Comparison of ENCODE assay signal across 8 cellular contexts in the genomic region with DNA sequence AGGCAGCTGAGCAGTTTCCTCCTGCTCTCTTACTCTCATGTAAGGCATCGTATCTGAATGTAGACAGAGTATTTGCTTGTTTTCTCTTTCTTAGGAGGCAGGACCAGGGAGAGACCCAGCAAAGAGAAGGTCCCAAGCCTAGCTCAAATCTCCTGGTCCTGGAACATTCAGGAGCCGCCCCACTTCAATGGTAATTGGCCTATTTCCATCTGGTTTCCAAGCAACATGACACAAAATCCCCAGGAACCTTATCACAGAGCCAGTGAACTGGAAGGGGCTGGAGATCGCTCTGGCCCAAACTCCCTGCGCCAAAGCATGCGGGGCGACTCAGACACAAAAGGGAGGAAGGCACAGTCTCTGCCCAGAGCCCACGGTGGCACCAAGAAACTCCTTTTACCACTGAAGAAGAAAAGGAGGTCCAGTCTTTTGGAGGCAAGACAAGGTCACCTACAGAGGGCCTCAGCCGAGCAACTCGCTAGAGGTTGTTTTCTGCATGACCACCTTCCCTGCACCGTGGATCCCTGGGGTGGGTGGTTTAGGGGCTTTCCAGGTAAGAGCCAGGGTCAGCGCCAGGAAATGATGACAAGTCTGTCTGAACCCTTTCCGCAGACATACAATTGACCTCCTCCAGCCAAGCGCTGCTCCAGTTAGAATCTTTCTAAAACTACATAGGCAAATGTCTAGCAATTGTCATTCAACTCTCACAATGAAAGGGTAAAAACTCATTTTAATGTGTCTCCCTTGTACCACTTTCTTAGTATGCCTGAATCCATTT.
DNase-seq lines count a peak whose midpoint lies in the region; ATAC-seq, FAIRE-seq and TF ChIP-seq lines count a peak whose summit lies in the region.

No MANE protein-coding gene starts in this region.

- peak; percentile 87 for FAIRE-seq in GM18507 (lab: Jason Lieb, UNC)
- no peak for FAIRE-seq in H1 (lab: Jason Lieb, UNC)

- no peak overlapping the region for H2AFZ ChIP-seq in H1 (ENCODE audit: low read length)

- TF ChIP-seq EP300 in H1 (IDR thresholded peaks at IDR 0.05; ENCODE audit: borderline replicate concordance in 1 of 2, low read depth in 2 of 2, low read length in 2 of 2): no peak

- no peaks in the 10 kb centered on the region for H4K20me1 ChIP-seq in H1 (replicated peaks in 1 of 2; ENCODE audit: control insufficient read depth in 1 of 2, insufficient read depth in 2 of 2, low read length in 2 of 2)

- POLR2A ChIA-PET in H1 (lab: Charles Lee; ENCODE audit: partially characterized antibody): no interaction called here

- H3K9ac ChIP-seq in H1 (replicated peaks in 1 of 4; ENCODE audit: extremely low read depth in 1 of 4, low read depth in 3 of 4, low read length in 3 of 4): no peak overlapping the region

- no peak overlapping the region for H3K56ac ChIP-seq in H1 (replicated peaks; ENCODE audit: insufficient read length, low read depth, low read length)

- TF ChIP-seq CTCF in H1 (IDR thresholded peaks at IDR 0.05; ENCODE audit: control extremely low read depth in 1 of 3, insufficient read depth in 1 of 3, low read depth in 1 of 3, low read length in 3 of 3) (no peak), prostate gland (IDR thresholded peaks at IDR 0.05) (no peak)

- H3K4me3 Mint-ChIP-seq in T-helper 17 cell: no peak overlapping the region
- H3K4me3 Mint-ChIP-seq in stimulated activated effector memory CD8-positive, alpha-beta T cell treated with anti-CD3 and anti-CD28 coated beads, Interleukin-12 subunit alpha, Interleukin-12 subunit beta, amount 100 ng/mL, for 72 hours: no peak overlapping the region

- ATAC-seq in T-helper 17 cell (no peak), GM19463 (IDR thresholded peaks at IDR 0.05; ENCODE audit: unreplicated experiment) (no peak)
- no peak for ATAC-seq in stimulated activated effector memory CD8-positive, alpha-beta T cell treated with anti-CD3 and anti-CD28 coated beads, Interleukin-12 subunit alpha, Interleukin-12 subunit beta, amount 100 ng/mL, for 72 hours

- H4K5ac ChIP-seq in H1 (ENCODE audit: insufficient read length, low read depth, low read length): no peak overlapping the region

- no peak for TF ChIP-seq POLR2A in H1 (IDR thresholded peaks at IDR 0.05; ENCODE audit: control extremely low read depth in 1 of 2, low read depth in 2 of 2, low read length in 2 of 2)
- TF ChIP-seq POLR2A in prostate gland (IDR thresholded peaks at IDR 0.05): no peak

- H3K4me1 ChIP-seq in H1 (replicated peaks in 1 of 4; ENCODE audit: control insufficient read depth in 3 of 4, insufficient read depth in 4 of 4, low read length in 3 of 4): peaks cover 0 to 24% (median 12%) of the 10 kb centered on the region in 4 experiments; a peak in 6 of 7 replicates
- peaks cover 8% of the 10 kb centered on the region for H3K4me1 ChIP-seq in prostate gland (replicated peaks)

- no peaks in the 10 kb centered on the region for H3K79me2 ChIP-seq in H1 (ENCODE audit: control insufficient read depth in 1 of 2, insufficient read depth in 2 of 2, low read length in 2 of 2)

- no peak overlapping the region for H2BK120ac ChIP-seq in H1 (replicated peaks; ENCODE audit: low read depth, low read length)

- H3K36me3 ChIP-seq in H1 (ENCODE audit: control insufficient read depth in 2 of 4, insufficient read depth in 4 of 4, low read length in 3 of 4) (no peaks in the 10 kb centered on the region), prostate gland (no peaks in the 10 kb centered on the region)

- H3K9me3 Mint-ChIP-seq in stimulated activated effector memory CD8-positive, alpha-beta T cell treated with anti-CD3 and anti-CD28 coated beads, Interleukin-12 subunit alpha, Interleukin-12 subunit beta, amount 100 ng/mL, for 72 hours: no peaks in the 10 kb centered on the region

- H3K27me3 ChIP-seq in H1 (replicated peaks in 1 of 4; ENCODE audit: control insufficient read depth in 3 of 4, extremely low read depth in 1 of 4, insufficient read depth in 3 of 4, low read length in 3 of 4): no peaks in the 10 kb centered on the region
- no peaks in the 10 kb centered on the region for H3K27me3 ChIP-seq in prostate gland (replicated peaks; ENCODE audit: insufficient read depth)

- CTCF ChIA-PET in H1 (lab: Charles Lee; ENCODE audit: partially characterized antibody): interaction anchor here (0.9 to 1.2 kb wide), 4 partner anchors 13 to 85 kb away, joined by 3 read pairs; no protein-coding TSS in a partner anchor

- H3K9me3 ChIP-seq in H1 (ENCODE audit: insufficient read depth in 2 of 2, low read depth in 1 of 2, low read length in 1 of 2) (no peaks in the 10 kb centered on the region), prostate gland (no peaks in the 10 kb centered on the region), T-helper 17 cell (ENCODE audit: control insufficient read depth, low read length, poor library complexity, severe bottlenecking) (no peaks in the 10 kb centered on the region)

- H3K23ac ChIP-seq in H1 (ENCODE audit: insufficient read length): no peak overlapping the region

- no peak overlapping the region for H3K14ac ChIP-seq in H1 (ENCODE audit: insufficient read length)

- WGBS in H1 (ENCODE audit: extremely low coverage in 1 of 2, insufficient coverage in 1 of 2, insufficient read length in 1 of 2, insufficient replicate concordance in 2 of 2, low coverage in 1 of 2, low lambda C conversion rate in 2 of 2, missing lambda C conversion rate in 1 of 2), 2 experiments: 90% methylated on average over 13 of the region's 13 CpGs; no CpG with 5 or more reads in 1 of the 2 experiments
- 50% methylated on average over 13 of the region's 13 CpGs for WGBS in prostate gland

- H2BK5ac ChIP-seq in H1 (ENCODE audit: low read depth, low read length): no peak overlapping the region

- no peak overlapping the region for H3K4me2 ChIP-seq in H1 (ENCODE audit: insufficient read depth in 1 of 2, low read depth in 2 of 2, low read length in 2 of 2)

- H3K4me3 ChIP-seq in H1 (ENCODE audit: extremely low read depth in 1 of 4, insufficient read depth in 2 of 4, low read depth in 3 of 4, low read length in 4 of 4) (no peak overlapping the region), prostate gland (no peak overlapping the region)

- no peak overlapping the region for H2AK5ac ChIP-seq in H1 (ENCODE audit: low read depth, low read length)

- no peak overlapping the region for H3K27ac Mint-ChIP-seq in T-helper 17 cell
- H3K27ac Mint-ChIP-seq in stimulated activated effector memory CD8-positive, alpha-beta T cell treated with anti-CD3 and anti-CD28 coated beads, Interleukin-12 subunit alpha, Interleukin-12 subunit beta, amount 100 ng/mL, for 72 hours: no peak overlapping the region

- peaks cover 8% of the 10 kb centered on the region for H3K4me1 Mint-ChIP-seq in T-helper 17 cell
- no peaks in the 10 kb centered on the region for H3K4me1 Mint-ChIP-seq in stimulated activated effector memory CD8-positive, alpha-beta T cell treated with anti-CD3 and anti-CD28 coated beads, Interleukin-12 subunit alpha, Interleukin-12 subunit beta, amount 100 ng/mL, for 72 hours

- no peak overlapping the region for H2BK12ac ChIP-seq in H1 (ENCODE audit: low read depth, low read length)

- H3K18ac ChIP-seq in H1 (ENCODE audit: extremely low read depth, low read length): no peak overlapping the region

- intact Hi-C loops in prostate gland (cut with DNase I): no loop called here

- H3K4ac ChIP-seq in H1 (replicated peaks; ENCODE audit: insufficient read length, low read depth, low read length): no peak overlapping the region

- DNase-seq in GM18507 (ENCODE audit: extremely low spot score, insufficient read length, low read depth) (no peak), NCI-H1436 (lab: John Stamatoyannopoulos, UW) (peak; percentile 52), H1 (ENCODE audit: low read depth in 1 of 2, low spot score in 2 of 2) (no peak), prostate gland (ENCODE audit: low spot score) (peak; percentile 23), T-helper 17 cell (no peak)
- no peak for DNase-seq in stimulated activated effector memory CD8-positive, alpha-beta T cell treated with anti-CD3 and anti-CD28 coated beads, Interleukin-12 subunit alpha, Interleukin-12 subunit beta, amount 100 ng/mL, for 72 hours (ENCODE audit: low spot score in 2 of 2)
- DNase-seq in activated CD4-positive, CD25-positive, alpha-beta regulatory T cell treated with anti-CD3 and anti-CD28 coated beads, Interleukin-2, amount 50 U/mL, for 72 hours: no peak

- no peaks in the 10 kb centered on the region for H3K79me1 ChIP-seq in H1 (ENCODE audit: low read depth, low read length)

- no peaks in the 10 kb centered on the region for H3K23me2 ChIP-seq in H1 (ENCODE audit: low read depth, low read length)

- peak overlapping the region; percentile 73; the same call in 1 of the 2 replicates for H2BK15ac ChIP-seq in H1 (ENCODE audit: low read length)

- no peaks in the 10 kb centered on the region for H3K36me3 Mint-ChIP-seq in T-helper 17 cell (ENCODE audit: low read depth)
- H3K36me3 Mint-ChIP-seq in stimulated activated effector memory CD8-positive, alpha-beta T cell treated with anti-CD3 and anti-CD28 coated beads, Interleukin-12 subunit alpha, Interleukin-12 subunit beta, amount 100 ng/mL, for 72 hours: no peaks in the 10 kb centered on the region

- TF ChIP-seq RAD21 in H1 (IDR thresholded peaks at IDR 0.05 in 1 of 2, conservative IDR thresholded peaks at IDR 0.05 in 1 of 2; ENCODE audit: low read depth in 2 of 2, low read length in 2 of 2): no peak

- no peak overlapping the region for H4K8ac ChIP-seq in H1 (ENCODE audit: extremely low read depth, insufficient read depth, low read length)

- no peak overlapping the region for H2BK20ac ChIP-seq in H1 (ENCODE audit: low read length)

- peaks cover 20% of the 10 kb centered on the region for H3K27me3 Mint-ChIP-seq in T-helper 17 cell

- no peak overlapping the region for H4K91ac ChIP-seq in H1 (replicated peaks; ENCODE audit: insufficient read length, low read length)

- H3K27ac ChIP-seq in H1 (ENCODE audit: low read depth, low read length) (no peak overlapping the region), prostate gland (peak overlapping the region; percentile 32 to 44)

TF ChIP-seq in H1, 55 proteins besides CTCF, POLR2A, EP300 and RAD21 (continues in another document):
- TF ChIP-seq, protein P1, sequence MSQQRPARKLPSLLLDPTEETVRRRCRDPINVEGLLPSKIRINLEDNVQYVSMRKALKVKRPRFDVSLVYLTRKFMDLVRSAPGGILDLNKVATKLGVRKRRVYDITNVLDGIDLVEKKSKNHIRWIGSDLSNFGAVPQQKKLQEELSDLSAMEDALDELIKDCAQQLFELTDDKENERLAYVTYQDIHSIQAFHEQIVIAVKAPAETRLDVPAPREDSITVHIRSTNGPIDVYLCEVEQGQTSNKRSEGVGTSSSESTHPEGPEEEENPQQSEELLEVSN (IDR thresholded peaks at IDR 0.05): no peak
- TF ChIP-seq SAP30 (IDR thresholded peaks at IDR 0.05; ENCODE audit: insufficient read depth, insufficient replicate concordance, low read length) (no peak), HDAC2 (IDR thresholded peaks at IDR 0.05; ENCODE audit: borderline replicate concordance in 1 of 2, low read depth in 2 of 2, low read length in 2 of 2) (no peak), SIRT6 (IDR thresholded peaks at IDR 0.05; ENCODE audit: low read length) (no peak), CEBPB (IDR thresholded peaks at IDR 0.05; ENCODE audit: low read depth, low read length) (no peak), SP1 (IDR thresholded peaks at IDR 0.05; ENCODE audit: low read depth, low read length) (no peak), EGR1 (IDR thresholded peaks at IDR 0.05; ENCODE audit: borderline replicate concordance, low read depth, low read length) (no peak)

Comparison
In these comparisons a context has a peak if more than half of its experiments do, and no peak if none do; other contexts are left out.
1. DNase-seq: peak in NCI-H1436 (single experiment) and prostate gland (single experiment); none in GM18507 (single experiment), H1 (0 of 2), T-helper 17 cell (0 of 3), stimulated activated effector memory CD8-positive, alpha-beta T cell treated with anti-CD3 and anti-CD28 coated beads, Interleukin-12 subunit alpha, Interleukin-12 subunit beta, amount 100 ng/mL, for 72 hours (0 of 2) and activated CD4-positive, CD25-positive, alpha-beta regulatory T cell treated with anti-CD3 and anti-CD28 coated beads, Interleukin-2, amount 50 U/mL, for 72 hours (single experiment).